18 cellular contexts compared by ENCODE assay signal in the genomic region with DNA sequence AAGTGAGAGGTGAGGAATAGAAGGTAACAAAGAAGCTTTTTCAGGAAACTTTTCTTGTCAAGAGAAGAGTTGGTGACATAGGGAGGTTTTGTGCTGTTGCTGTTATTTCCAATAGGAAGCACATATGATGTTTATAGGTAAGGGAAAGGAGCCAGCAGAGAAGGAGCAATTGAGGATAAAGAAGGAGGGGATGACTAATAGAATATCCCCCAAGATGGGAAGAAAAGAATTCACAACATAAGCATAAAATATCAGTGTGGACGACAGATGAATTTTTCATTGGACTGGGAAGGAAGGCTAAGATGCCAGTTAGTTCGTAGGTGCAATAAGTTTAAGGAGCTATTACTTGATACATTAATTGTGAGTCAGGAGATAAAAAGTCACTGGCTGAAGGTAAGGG. TPM values are rescaled to one million over a fixed set of nuclear protein-coding genes. Genes with fewer than 3 reads are reported as not detected.
A peak's percentile ranks its signal among the peaks of the same experiment; 100 is the strongest.
DNase-seq lines count a peak whose midpoint lies in the region; ATAC-seq, FAIRE-seq and TF ChIP-seq lines count a peak whose summit lies in the region.
"Had no signal": no experiment of that assay in that cellular context is flagged by ENCODE, and none has a peak within 500 bp of the region (broad histone marks: within the 10 kb centered on the region; RNA-seq: fewer than 3 reads in every experiment).

No MANE protein-coding gene starts in this region.

- no peak overlapping the region for H2BK20ac ChIP-seq in IMR-90 (ENCODE audit: low read depth, low read length)

- H2AK9ac ChIP-seq in IMR-90 (replicated peaks; ENCODE audit: low read depth, low read length, poor library complexity) = no peak overlapping the region

- H3K4me1 ChIP-seq in IMR-90 (ENCODE audit: control insufficient read depth, insufficient read depth, low read length) = peaks cover 5% of the 10 kb centered on the region
- no peaks in the 10 kb centered on the region for H3K4me1 ChIP-seq in right cardiac atrium (ENCODE audit: control insufficient read depth, insufficient read depth, low read length)
- H3K4me1 ChIP-seq: Caco-2 had no signal

- H3K14ac ChIP-seq in IMR-90 (replicated peaks; ENCODE audit: low read depth, low read length) = no peak overlapping the region

- H3K27me3 ChIP-seq in IMR-90 (ENCODE audit: control insufficient read depth, insufficient read depth, low read length) (no peaks in the 10 kb centered on the region), right cardiac atrium (ENCODE audit: control insufficient read depth, insufficient read depth) (no peaks in the 10 kb centered on the region)

- in situ Hi-C loops in IMR-90 (cut with MboI; ENCODE audit: low sequenced_read_pairs) = no loop called here
- in situ Hi-C loops in astrocyte of the cerebellum (cut with HindIII; ENCODE audit: low sequenced_read_pairs) = no loop called here

- DNase-seq in H54 (ENCODE audit: insufficient read length, low spot score) = no peak
- peak; percentile 71 for DNase-seq in IMR-90
- DNase-seq in astrocyte of the cerebellum (ENCODE audit: low read depth) = peak; percentile 56
- DNase-seq in fibroblast of villous mesenchyme (ENCODE audit: low read depth) = peak; percentile 37
- no peak for DNase-seq in UCSD-AML1 (lab: John Stamatoyannopoulos, UW; ENCODE audit: unreplicated experiment)
- DNase-seq in right cardiac atrium = no peak
- DNase-seq in DMS79 (lab: John Stamatoyannopoulos, UW) = no peak
- DNase-seq: ACHN; Caco-2; CD4-positive, alpha-beta T cell; H7 had no signal

- no peak overlapping the region for H2AFZ ChIP-seq in IMR-90 (replicated peaks; ENCODE audit: low read length, poor library complexity)
- H2AFZ ChIP-seq: GM23338 had no signal

- no peak overlapping the region for H2AK5ac ChIP-seq in IMR-90 (ENCODE audit: low read depth, low read length)

- H3K4me3 ChIP-seq in IMR-90 (ENCODE audit: insufficient read depth, low read depth, low read length) = no peak overlapping the region
- no peak overlapping the region for H3K4me3 ChIP-seq in astrocyte of the cerebellum (ENCODE audit: low read depth, low read length)
- H3K4me3 ChIP-seq in fibroblast of villous mesenchyme (ENCODE audit: low read depth, low read length) = no peak overlapping the region
- no peak overlapping the region for H3K4me3 ChIP-seq in right cardiac atrium (ENCODE audit: low read length)
- H3K4me3 ChIP-seq: GM23338 had no signal

- H2BK120ac ChIP-seq in IMR-90 (ENCODE audit: low read depth, low read length) = no peak overlapping the region

- no peak overlapping the region for H4K5ac ChIP-seq in IMR-90 (ENCODE audit: low read depth, low read length)

- TF ChIP-seq RAD21 in IMR-90 (IDR thresholded peaks at IDR 0.05; ENCODE audit: low read length) = no peak

- no peak for TF ChIP-seq CTCF in IMR-90 (conservative IDR thresholded peaks at IDR 0.05; ENCODE audit: low read depth, low read length)
- TF ChIP-seq CTCF in astrocyte of the cerebellum (IDR thresholded peaks at IDR 0.05; ENCODE audit: low read depth, low read length, missing control alignments) = no peak
- TF ChIP-seq CTCF in fibroblast of villous mesenchyme (IDR thresholded peaks at IDR 0.05; ENCODE audit: insufficient read depth, low read depth, low read length) = no peak

- BruUV-seq in IMR-90 (replicated peaks; lab: Mats Ljungman, UMichigan) = TSS peak; percentile 1

- H3K4ac ChIP-seq in IMR-90 (ENCODE audit: low read depth, low read length) = no peak overlapping the region

- WGBS in IMR-90 (ENCODE audit: extremely low coverage in 2 of 2, insufficient read length in 1 of 2), 2 experiments = 29% methylated on average over 1 of the region's 2 CpGs; no CpG with 5 or more reads in 1 of the 2 experiments
- WGBS in right cardiac atrium = 89% methylated on average over 2 of the region's 2 CpGs

- no peak overlapping the region for H2BK15ac ChIP-seq in IMR-90 (ENCODE audit: low read depth, low read length)

- H3K4me2 ChIP-seq in IMR-90 (ENCODE audit: low read depth, low read length) = peak overlapping the region; percentile 57
- H3K4me2 ChIP-seq: GM23338 had no signal

- no peaks in the 10 kb centered on the region for H4K20me1 ChIP-seq in IMR-90 (ENCODE audit: insufficient read depth, low read length)

- no peak overlapping the region for H2BK5ac ChIP-seq in IMR-90 (ENCODE audit: low read depth, low read length, poor library complexity, severe bottlenecking)

- H3K9ac ChIP-seq in IMR-90 (ENCODE audit: low read depth, low read length) = no peak overlapping the region

- H3K9me3 ChIP-seq in IMR-90 (ENCODE audit: control insufficient read depth, insufficient read depth, low read length) (peaks cover 3% of the 10 kb centered on the region), right cardiac atrium (ENCODE audit: control insufficient read depth, low read length) (no peaks in the 10 kb centered on the region)

- H3K9me1 ChIP-seq in IMR-90 (ENCODE audit: insufficient read depth, low read length) = no peaks in the 10 kb centered on the region

- no peak overlapping the region for H3K56ac ChIP-seq in IMR-90 (ENCODE audit: extremely low read depth, insufficient read depth, low read length)

- POLR2A ChIA-PET in IMR-90 (lab: Charles Lee; ENCODE audit: unreplicated experiment) = no interaction called here

- no peak overlapping the region for H3K18ac ChIP-seq in IMR-90 (ENCODE audit: low read depth, low read length)

- TF ChIP-seq POLR2A in H54 (IDR thresholded peaks at IDR 0.05; ENCODE audit: low read depth, low read length) (no peak), IMR-90 (IDR thresholded peaks at IDR 0.05; ENCODE audit: low read depth, low read length) (no peak)

- H4K91ac ChIP-seq in IMR-90 (ENCODE audit: insufficient read depth, low read depth, low read length) = no peak overlapping the region

- FAIRE-seq in H54 (lab: Jason Lieb, UNC) = peak; percentile 74
- FAIRE-seq: A204.1, D721Med, G401.6, GM12891 had no signal

- H3K23ac ChIP-seq in IMR-90 (ENCODE audit: low read depth, low read length) = no peak overlapping the region

- H3K36me3 ChIP-seq in IMR-90 (ENCODE audit: control insufficient read depth, insufficient read depth, low read length) = peaks cover 6% of the 10 kb centered on the region

- dilution Hi-C loops in IMR-90 (cut with HindIII; ENCODE audit: low sequenced_read_pairs, unreplicated experiment) = no loop called here

- peaks cover 5 to 13% of the 10 kb centered on the region in 2 experiments; a peak in 1 of 4 replicates for H3K79me1 ChIP-seq in IMR-90 (ENCODE audit: low read depth in 1 of 2, low read length in 2 of 2)

- intact Hi-C loops in IMR-90 (cut with micrococcal nuclease) = no loop called here
- intact Hi-C loops in right cardiac atrium (cut with DNase I) = no loop called here

- peak; percentile 57 for ATAC-seq in IMR-90 (ENCODE audit: low read depth)
- no peak for ATAC-seq in GM18511 (IDR thresholded peaks at IDR 0.05; ENCODE audit: unreplicated experiment)
- no peak for ATAC-seq in right cardiac atrium
- ATAC-seq: GM23338 had no signal

- H3K27ac ChIP-seq in IMR-90 (ENCODE audit: insufficient read depth, low read length) = no peak overlapping the region
- no peak overlapping the region for H3K27ac ChIP-seq in right cardiac atrium (ENCODE audit: low read length)
- H3K27ac ChIP-seq: C4-2B had no signal

- H4K8ac ChIP-seq in IMR-90 (ENCODE audit: low read depth in 2 of 2, low read length in 2 of 2) = no peak overlapping the region

- CTCF ChIA-PET in IMR-90 (lab: Yijun Ruan, JAX) = no interaction called here

TF ChIP-seq in IMR-90, 13 proteins besides CTCF, POLR2A, EP300 and RAD21:
- peak; percentile 46 for TF ChIP-seq MAFK (IDR thresholded peaks at IDR 0.05; ENCODE audit: low read depth, low read length)
- no peak for TF ChIP-seq RFX5 (IDR thresholded peaks at IDR 0.05; ENCODE audit: low read depth, low read length)
- no peak for TF ChIP-seq MAZ (IDR thresholded peaks at IDR 0.05; ENCODE audit: borderline replicate concordance, low read depth, low read length)
- no peak for TF ChIP-seq NFE2L2 (IDR thresholded peaks at IDR 0.05; ENCODE audit: low read depth, low read length)
- no peak for TF ChIP-seq FOS (IDR thresholded peaks at IDR 0.05; ENCODE audit: low read depth, low read length)
- no peak for TF ChIP-seq MXI1 (IDR thresholded peaks at IDR 0.05; ENCODE audit: borderline replicate concordance, low read depth, low read length)
TF ChIP-seq in IMR-90: peak in this region for 1.

RNA-seq across cellular contexts. Expression of a gene that starts 8.5 kb away (rescaled TPM):
- 9.7 and 10.6 TPM in 2 replicates for total RNA-seq in IMR-90 (2012; rRNA removed)
- 4.0 and 4.1 TPM in 2 replicates for polyA plus RNA-seq in IMR-90 (2012; rRNA removed)
- polyA plus RNA-seq in IMR-90 (2012; cell fraction: cytosol; rRNA removed) = 1.1 TPM in 2 replicates
- polyA plus RNA-seq in IMR-90 (2012; cell fraction: nucleus; rRNA removed; ENCODE audit: low replicate concordance) = 0.66 and 5.0 TPM in 2 replicates
- total RNA-seq in fibroblast of villous mesenchyme = 11.0 and 13.4 TPM in 2 replicates
- total RNA-seq in right cardiac atrium = 1 to 10 TPM; 1.1 to 2.4 (median 1.8) TPM
- 0.70 TPM for polyA plus RNA-seq in right cardiac atrium
- total RNA-seq: Caco-2; CD4-positive, alpha-beta T cell had no signal

Comparison
In these comparisons a context has a peak if more than half of its experiments do, and no peak if none do; other contexts are left out.
1. DNase-seq: peak in IMR-90 (single experiment), astrocyte of the cerebellum (single experiment) and fibroblast of villous mesenchyme (single experiment); none in H54 (single experiment), UCSD-AML1 (single experiment), right cardiac atrium (0 of 3) and DMS79 (single experiment).